15 cellular contexts compared by ENCODE assay signal in the genomic region with DNA sequence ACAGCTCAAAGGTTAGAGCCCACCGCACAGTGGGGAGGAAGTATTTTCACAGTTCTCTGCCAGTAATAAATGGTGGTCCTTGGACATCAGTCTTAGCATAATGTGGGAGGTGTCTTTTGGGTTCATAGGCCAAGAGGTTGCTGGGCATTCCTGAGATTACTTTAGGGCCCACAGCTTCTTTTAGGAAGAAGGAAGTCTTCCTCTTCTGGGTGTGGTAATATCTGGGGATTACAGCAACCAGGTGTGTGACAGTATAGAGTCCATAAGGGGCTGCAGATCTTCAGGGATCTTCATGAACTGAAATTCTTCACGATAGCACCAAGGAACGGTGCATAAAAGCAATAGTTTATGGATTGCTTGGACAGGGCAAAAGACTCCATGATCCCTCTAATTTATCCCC. TPM values are rescaled to one million over a fixed set of nuclear protein-coding genes. Genes with fewer than 3 reads are reported as not detected.
DNase-seq lines count a peak whose midpoint lies in the region; ATAC-seq and TF ChIP-seq lines count a peak whose summit lies in the region.
"Had no signal": no experiment of that assay in that cellular context is flagged by ENCODE, and none has a peak within 500 bp of the region (broad histone marks: within the 10 kb centered on the region; RNA-seq: fewer than 3 reads in every experiment).

No MANE protein-coding gene starts in this region.

- no peaks in the 10 kb centered on the region for H3K9me2 ChIP-seq in SK-N-SH

- H3K4me3 ChIP-seq in colonic mucosa (no peak overlapping the region), mucosa of rectum (ENCODE audit: low read length in 2 of 2) (peak overlapping the region in 1 of 2 donors; percentile 16), stomach smooth muscle (ENCODE audit: low read length in 2 of 2) (no peak overlapping the region), mesendoderm (ENCODE audit: low read length) (no peak overlapping the region), SK-N-SH (ENCODE audit: low read depth in 2 of 2, low read length in 1 of 2) (no peak overlapping the region)

- no peaks in the 10 kb centered on the region for H3K79me2 ChIP-seq in mesendoderm (ENCODE audit: control insufficient read depth, insufficient read depth, low read length)
- no peaks in the 10 kb centered on the region for H3K79me2 ChIP-seq in SK-N-SH (ENCODE audit: insufficient read depth)

- TF ChIP-seq CTCF in colonic mucosa (IDR thresholded peaks at IDR 0.05) (no peak), SK-N-SH (IDR thresholded peaks at IDR 0.05) (no peak)

- no peaks in the 10 kb centered on the region for H4K20me1 ChIP-seq in SK-N-SH (ENCODE audit: insufficient read depth)

- H2BK15ac ChIP-seq in mesendoderm (replicated peaks; ENCODE audit: low read depth): no peak overlapping the region

- H2BK5ac ChIP-seq in mesendoderm (ENCODE audit: low read length): no peak overlapping the region

- H3F3A ChIP-seq in SK-N-SH (replicated peaks; ENCODE audit: insufficient read depth): no peaks in the 10 kb centered on the region

- H2BK120ac ChIP-seq in mesendoderm (ENCODE audit: low read depth, low read length): no peak overlapping the region

- no CpG with 5 or more reads among the region's 3 CpGs for WGBS in mesendoderm (ENCODE audit: extremely low coverage, insufficient coverage, low lambda C conversion rate)
- 100% methylated on average over 3 of the region's 3 CpGs for WGBS in SK-N-SH (ENCODE audit: low lambda C conversion rate)

- POLR2A ChIA-PET in SK-N-SH (lab: Yijun Ruan, JAX): interaction anchor here (1.3 kb wide), 1 partner anchor 10 kb away, joined by 3 read pairs; no protein-coding TSS in a partner anchor

- H4K8ac ChIP-seq in mesendoderm (ENCODE audit: low read depth, low read length): no peak overlapping the region

- H2AK5ac ChIP-seq in mesendoderm (ENCODE audit: low read length): no peak overlapping the region

- no peak overlapping the region for H4K5ac ChIP-seq in mesendoderm (ENCODE audit: low read length)

- H2AFZ ChIP-seq in SK-N-SH (ENCODE audit: low read depth): no peak overlapping the region

- no peak overlapping the region for H3K23ac ChIP-seq in mesendoderm (ENCODE audit: low read length)

- H3K27ac ChIP-seq in colonic mucosa: peak overlapping the region; percentile 84
- H3K27ac ChIP-seq in mucosa of rectum (ENCODE audit: low read depth in 2 of 2, low read length in 2 of 2): peak overlapping the region; percentile 78 to 81
- peak overlapping the region; percentile 86 for H3K27ac ChIP-seq in stomach smooth muscle (ENCODE audit: low read length)
- H3K27ac ChIP-seq in mesendoderm (ENCODE audit: low read depth, low read length): no peak overlapping the region
- no peak overlapping the region for H3K27ac ChIP-seq in SK-N-SH (ENCODE audit: low read depth in 2 of 2, low read length in 1 of 2)

- no peak overlapping the region for H3K4ac ChIP-seq in mesendoderm (ENCODE audit: low read depth, low read length)

- CTCF ChIA-PET in SK-N-SH (lab: Yijun Ruan, JAX): interaction anchor here (1.0 kb wide), 1 partner anchor 30 kb away, joined by 3 read pairs; no protein-coding TSS in a partner anchor

- DNase-seq in HT-29 (ENCODE audit: low spot score) (peak; percentile 5), colonic mucosa (no peak), mesendoderm (no peak), SK-N-SH (no peak)
- DNase-seq: activated CD4-positive, alpha-beta memory T cell treated with anti-CD3 and anti-CD28 coated beads, Interleukin-2, amount 10 ng/mL, durations not matched to agents 7 days and 5 days; DMS 273 treated with DMSO at 0.1 percent for 48 hours; H9; immature natural killer cell; KG1; NCI-H69; SHP77 treated with DMSO at 0.1 percent for 48 hours had no signal

- TF ChIP-seq RAD21 in SK-N-SH (IDR thresholded peaks at IDR 0.05; ENCODE audit: low read length): no peak

- no peak overlapping the region for H3K56ac ChIP-seq in mesendoderm (ENCODE audit: low read length)

- H3K9me3 ChIP-seq in colonic mucosa: no peaks in the 10 kb centered on the region
- no peaks in the 10 kb centered on the region for H3K9me3 ChIP-seq in mucosa of rectum (ENCODE audit: control insufficient read depth in 2 of 2, low read length in 2 of 2)
- no peaks in the 10 kb centered on the region for H3K9me3 ChIP-seq in stomach smooth muscle (ENCODE audit: control insufficient read depth in 2 of 2, low read length in 2 of 2)
- no peaks in the 10 kb centered on the region for H3K9me3 ChIP-seq in SK-N-SH

- H3K4me2 ChIP-seq in mesendoderm (ENCODE audit: low read length) (no peak overlapping the region), SK-N-SH (no peak overlapping the region)

- intact Hi-C loops in colonic mucosa (cut with DNase I): no loop called here

- H3K36me3 ChIP-seq in colonic mucosa: no peaks in the 10 kb centered on the region
- no peaks in the 10 kb centered on the region for H3K36me3 ChIP-seq in mucosa of rectum (ENCODE audit: control insufficient read depth in 2 of 2, insufficient read depth in 2 of 2, low read length in 2 of 2)
- peaks cover 0 to 4% of the 10 kb centered on the region in 2 donors for H3K36me3 ChIP-seq in stomach smooth muscle (ENCODE audit: control insufficient read depth in 2 of 2, insufficient read depth in 2 of 2, low read length in 2 of 2)
- H3K36me3 ChIP-seq in mesendoderm (ENCODE audit: control insufficient read depth, insufficient read depth, low read length): no peaks in the 10 kb centered on the region
- no peaks in the 10 kb centered on the region for H3K36me3 ChIP-seq in SK-N-SH (replicated peaks in 1 of 2; ENCODE audit: control insufficient read depth in 1 of 2, insufficient read depth in 2 of 2, low read length in 1 of 2)

- H3K4me1 ChIP-seq in colonic mucosa (peaks cover 3% of the 10 kb centered on the region), mucosa of rectum (ENCODE audit: control insufficient read depth in 2 of 2, insufficient read depth in 2 of 2, low read length in 2 of 2) (peaks cover 23 to 39% of the 10 kb centered on the region in 2 donors), stomach smooth muscle (ENCODE audit: control insufficient read depth, insufficient read depth, low read length) (peaks cover 26% of the 10 kb centered on the region), mesendoderm (ENCODE audit: control insufficient read depth, low read depth, low read length) (no peaks in the 10 kb centered on the region), SK-N-SH (ENCODE audit: control insufficient read depth in 1 of 2, insufficient read depth in 2 of 2, low read depth in 1 of 2, low read length in 1 of 2) (peaks cover 0 to 3% of the 10 kb centered on the region in 2 experiments; a peak in 1 of 4 replicates)

- H3K27me3 ChIP-seq in colonic mucosa (no peaks in the 10 kb centered on the region), mucosa of rectum (ENCODE audit: control insufficient read depth in 2 of 2, insufficient read depth in 2 of 2, low read length in 2 of 2) (no peaks in the 10 kb centered on the region), stomach smooth muscle (ENCODE audit: control insufficient read depth in 1 of 2, insufficient read depth in 2 of 2, low read length in 2 of 2) (no peaks in the 10 kb centered on the region), mesendoderm (ENCODE audit: insufficient read depth, low read length, poor library complexity) (no peaks in the 10 kb centered on the region), SK-N-SH (ENCODE audit: insufficient read depth) (no peaks in the 10 kb centered on the region)

- H3K79me1 ChIP-seq in mesendoderm (ENCODE audit: low read length): no peaks in the 10 kb centered on the region

- no peak for TF ChIP-seq EP300 in SK-N-SH (IDR thresholded peaks at IDR 0.05; ENCODE audit: borderline replicate concordance in 1 of 2, low read depth in 1 of 2, low read length in 1 of 2)

- peak overlapping the region in 1 of 2 donors; percentile 3 for H3K9ac ChIP-seq in colonic mucosa (ENCODE audit: low read depth in 2 of 2, low read length in 2 of 2)
- H3K9ac ChIP-seq in mucosa of rectum (ENCODE audit: low read depth in 1 of 2, low read length in 2 of 2): peak overlapping the region; percentile 3 to 36
- peak overlapping the region in 1 of 2 donors; percentile 36 for H3K9ac ChIP-seq in stomach smooth muscle (ENCODE audit: low read length in 2 of 2)
- no peak overlapping the region for H3K9ac ChIP-seq in mesendoderm (ENCODE audit: low read length)
- H3K9ac ChIP-seq in SK-N-SH: no peak overlapping the region

- no peak overlapping the region for H3K18ac ChIP-seq in mesendoderm (ENCODE audit: low read length)

- no peak for ATAC-seq in HG03457 (IDR thresholded peaks at IDR 0.05; ENCODE audit: unreplicated experiment)
- no peak for ATAC-seq in GM21723 (IDR thresholded peaks at IDR 0.05; ENCODE audit: unreplicated experiment)

TF ChIP-seq in SK-N-SH, 30 proteins besides CTCF, POLR2A, EP300 and RAD21:
- TF ChIP-seq SMC3 (IDR thresholded peaks at IDR 0.05; ENCODE audit: low read depth, low read length) (no peak), RCOR1 (IDR thresholded peaks at IDR 0.05; ENCODE audit: low read length) (no peak), USF2 (IDR thresholded peaks at IDR 0.05; ENCODE audit: borderline replicate concordance, low read depth, low read length) (no peak)

RNA-seq across cellular contexts. Expression of gene PTGR2, which starts 56.2 kb away (rescaled TPM):
- total RNA-seq in HT-29 (2014; rRNA removed; shearing (Covaris generic)): 2.5 and 4.2 TPM in 2 replicates
- 10 to 100 TPM in 1 of 2 donors, 1 to 10 TPM in 1; 8.8 to 20.9 TPM for total RNA-seq in colonic mucosa
- polyA plus RNA-seq in mesendoderm (2013, experiment 1 of 2): 11.1 TPM
- 12.3 TPM for polyA plus RNA-seq in mesendoderm (2013, experiment 2 of 2)
- polyA plus RNA-seq in SK-N-SH (2012; rRNA removed): 7.1 and 9.7 TPM in 2 replicates
- polyA plus RNA-seq in SK-N-SH (2012; cell fraction: cytosol; rRNA removed): 11.5 and 14.8 TPM in 2 replicates
- polyA plus RNA-seq in SK-N-SH (2012; cell fraction: nucleus; rRNA removed): 5.1 and 11.6 TPM in 2 replicates

Comparison
In these comparisons a context has a peak if more than half of its experiments do, and no peak if none do; other contexts are left out.
1. H3K27ac ChIP-seq: peak in colonic mucosa (single experiment), mucosa of rectum (2 of 2) and stomach smooth muscle (single experiment); none in mesendoderm (single experiment) and SK-N-SH (0 of 2).
2. H3K9ac ChIP-seq: peak in mucosa of rectum (2 of 2); none in mesendoderm (single experiment) and SK-N-SH (single experiment).